In genomic region chr12:128928361-128928760, GRCh38 we compare ENCODE assay signal across 24 cellular contexts.
DNase-seq lines count a peak whose midpoint lies in the region; ATAC-seq, FAIRE-seq and TF ChIP-seq lines count a peak whose summit lies in the region.
"Had no signal": no experiment of that assay in that cellular context is flagged by ENCODE, and none has a peak within 500 bp of the region (broad histone marks: within the 10 kb centered on the region; RNA-seq: fewer than 3 reads in every experiment).

No MANE protein-coding gene starts in this region.

- H3K9me3 ChIP-seq in H1 (ENCODE audit: insufficient read depth in 2 of 2, low read depth in 1 of 2, low read length in 1 of 2), result no peaks in the 10 kb centered on the region
- H3K9me3 ChIP-seq: BLaER1 had no signal

- no peak overlapping the region for H4K8ac ChIP-seq in H1 (ENCODE audit: extremely low read depth, insufficient read depth, low read length)

- no peak overlapping the region for H3K4ac ChIP-seq in H1 (replicated peaks; ENCODE audit: insufficient read length, low read depth, low read length)

- no peak overlapping the region for H2BK20ac ChIP-seq in H1 (ENCODE audit: low read length)

- H2AK5ac ChIP-seq in H1 (ENCODE audit: low read depth, low read length), result 0 out of 2 replicates have a peak overlapping the region, but pooled peaks have one; percentile 39

- H3K56ac ChIP-seq in H1 (replicated peaks; ENCODE audit: insufficient read length, low read depth, low read length), result no peak overlapping the region

- H2BK15ac ChIP-seq in H1 (ENCODE audit: low read length), result no peak overlapping the region

- no peaks in the 10 kb centered on the region for H3K23me2 ChIP-seq in H1 (ENCODE audit: low read depth, low read length)

- H3K4me1 ChIP-seq in H1 (replicated peaks in 1 of 4; ENCODE audit: control insufficient read depth in 3 of 4, insufficient read depth in 4 of 4, low read length in 3 of 4), result peaks cover 0 to 3% (median 0%) of the 10 kb centered on the region in 4 experiments; a peak in 1 of 7 replicates
- H3K4me1 ChIP-seq: BLaER1 had no signal

- H3K79me1 ChIP-seq in H1 (ENCODE audit: low read depth, low read length), result no peaks in the 10 kb centered on the region

- H4K5ac ChIP-seq in H1 (ENCODE audit: insufficient read length, low read depth, low read length), result no peak overlapping the region

- H2AFZ ChIP-seq in H1 (ENCODE audit: low read length), result no peak overlapping the region
- H2AFZ ChIP-seq: GM23338 had no signal

- POLR2A ChIA-PET in H1 (lab: Charles Lee; ENCODE audit: partially characterized antibody), result no interaction called here

- no peak for TF ChIP-seq RAD21 in H1 (IDR thresholded peaks at IDR 0.05 in 1 of 2, conservative IDR thresholded peaks at IDR 0.05 in 1 of 2; ENCODE audit: low read depth in 2 of 2, low read length in 2 of 2)

- no peaks in the 10 kb centered on the region for H3K36me3 ChIP-seq in H1 (ENCODE audit: control insufficient read depth in 2 of 4, insufficient read depth in 4 of 4, low read length in 3 of 4)

- CTCF ChIA-PET in H1 (lab: Charles Lee; ENCODE audit: partially characterized antibody), result interaction anchor here (0.6 kb wide), 1 partner anchor 9 kb away, joined by 3 read pairs; no protein-coding TSS in a partner anchor

- no peak for ATAC-seq in HG02973 (IDR thresholded peaks at IDR 0.05; ENCODE audit: unreplicated experiment)
- ATAC-seq in HG03439 (IDR thresholded peaks at IDR 0.05; ENCODE audit: unreplicated experiment), result no peak
- ATAC-seq: CD8-positive, alpha-beta T cell; GM23338 had no signal

- no peak for TF ChIP-seq CTCF in H1 (IDR thresholded peaks at IDR 0.05; ENCODE audit: control extremely low read depth in 1 of 3, insufficient read depth in 1 of 3, low read depth in 1 of 3, low read length in 3 of 3)

- H3K4me3 ChIP-seq in H1 (ENCODE audit: extremely low read depth in 1 of 4, insufficient read depth in 2 of 4, low read depth in 3 of 4, low read length in 4 of 4), result no peak overlapping the region
- H3K4me3 ChIP-seq: BLaER1, GM23338 had no signal

- H3K14ac ChIP-seq in H1 (ENCODE audit: insufficient read length), result no peak overlapping the region

- no peak for TF ChIP-seq POLR2A in H1 (IDR thresholded peaks at IDR 0.05; ENCODE audit: control extremely low read depth in 1 of 2, low read depth in 2 of 2, low read length in 2 of 2)

- H4K20me1 ChIP-seq in H1 (replicated peaks in 1 of 2; ENCODE audit: control insufficient read depth in 1 of 2, insufficient read depth in 2 of 2, low read length in 2 of 2), result peaks cover 0 to 1% of the 10 kb centered on the region in 2 experiments
- H4K20me1 ChIP-seq: BLaER1 had no signal

- no peak overlapping the region for H4K91ac ChIP-seq in H1 (replicated peaks; ENCODE audit: insufficient read length, low read length)

- H2BK12ac ChIP-seq in H1 (ENCODE audit: low read depth, low read length), result no peak overlapping the region

- DNase-seq in NCI-H2107 treated with DMSO at 0.1 percent for 48 hours (lab: John Stamatoyannopoulos, UW; ENCODE audit: unreplicated experiment) (peak; percentile 74), NCI-H2107 (lab: John Stamatoyannopoulos, UW) (no peak), COLO829 (ENCODE audit: low spot score) (peak; percentile 20), RPMI8226 (peak; percentile 14), H1 (ENCODE audit: low read depth in 1 of 2, low spot score in 2 of 2) (no peak)
- DNase-seq in activated CD4-positive, alpha-beta T cell treated with anti-CD3 and anti-CD28 coated beads for 1 hour, result no peak
- DNase-seq: CD4-positive, CD25-positive, alpha-beta regulatory T cell; CD8-positive, alpha-beta T cell; DMS 273 treated with DMSO at 0.1 percent for 48 hours; DMS79; EL; GDM1; HCEC 1CT had no signal

- WGBS in H1 (ENCODE audit: extremely low coverage in 1 of 2, insufficient coverage in 1 of 2, insufficient read length in 1 of 2, insufficient replicate concordance in 2 of 2, low coverage in 1 of 2, low lambda C conversion rate in 2 of 2, missing lambda C conversion rate in 1 of 2), 2 experiments, result 87% methylated on average over 10 of the region's 12 CpGs; no CpG with 5 or more reads in 1 of the 2 experiments

- H3K9ac ChIP-seq in H1 (replicated peaks in 1 of 4; ENCODE audit: extremely low read depth in 1 of 4, low read depth in 3 of 4, low read length in 3 of 4), result no peak overlapping the region
- H3K9ac ChIP-seq: BLaER1 had no signal

- no peak overlapping the region for H3K27ac ChIP-seq in H1 (ENCODE audit: low read depth, low read length)
- H3K27ac ChIP-seq: 22Rv1, BLaER1, C4-2B had no signal

- no peak overlapping the region for H2BK5ac ChIP-seq in H1 (ENCODE audit: low read depth, low read length)

- H3K27me3 ChIP-seq in H1 (replicated peaks in 1 of 4; ENCODE audit: control insufficient read depth in 3 of 4, extremely low read depth in 1 of 4, insufficient read depth in 3 of 4, low read length in 3 of 4), result no peaks in the 10 kb centered on the region
- H3K27me3 ChIP-seq: BLaER1 had no signal

- TF ChIP-seq EP300 in H1 (IDR thresholded peaks at IDR 0.05; ENCODE audit: borderline replicate concordance in 1 of 2, low read depth in 2 of 2, low read length in 2 of 2), result no peak

- no peaks in the 10 kb centered on the region for H3K79me2 ChIP-seq in H1 (ENCODE audit: control insufficient read depth in 1 of 2, insufficient read depth in 2 of 2, low read length in 2 of 2)

- no peak overlapping the region for H3K4me2 ChIP-seq in H1 (ENCODE audit: insufficient read depth in 1 of 2, low read depth in 2 of 2, low read length in 2 of 2)
- H3K4me2 ChIP-seq: BLaER1, GM23338 had no signal

- no peak for FAIRE-seq in H1 (lab: Jason Lieb, UNC)
- FAIRE-seq: A204.1, D721Med, GM12891, GM18507, H54 had no signal

- no peak overlapping the region for H3K23ac ChIP-seq in H1 (ENCODE audit: insufficient read length)

- H2BK120ac ChIP-seq in H1 (replicated peaks; ENCODE audit: low read depth, low read length), result no peak overlapping the region

- no peak overlapping the region for H3K18ac ChIP-seq in H1 (ENCODE audit: extremely low read depth, low read length)

TF ChIP-seq in H1, 55 proteins besides CTCF, POLR2A, EP300 and RAD21:
- no peak for TF ChIP-seq SIN3A (conservative IDR thresholded peaks at IDR 0.05 in 1 of 2, IDR thresholded peaks at IDR 0.05 in 1 of 2; ENCODE audit: low read depth in 1 of 2, low read length in 2 of 2)
- TF ChIP-seq, protein P1, sequence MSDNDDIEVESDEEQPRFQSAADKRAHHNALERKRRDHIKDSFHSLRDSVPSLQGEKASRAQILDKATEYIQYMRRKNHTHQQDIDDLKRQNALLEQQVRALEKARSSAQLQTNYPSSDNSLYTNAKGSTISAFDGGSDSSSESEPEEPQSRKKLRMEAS (IDR thresholded peaks at IDR 0.05), result no peak
- no peak for TF ChIP-seq ATF2 (IDR thresholded peaks at IDR 0.05; ENCODE audit: low read length)
- no peak for TF ChIP-seq SP4 (IDR thresholded peaks at IDR 0.05; ENCODE audit: low read length)
- no peak for TF ChIP-seq NANOG (IDR thresholded peaks at IDR 0.05; ENCODE audit: insufficient read depth, low read depth, low read length, poor library complexity, severe bottlenecking)
- TF ChIP-seq CHD1 (IDR thresholded peaks at IDR 0.05; ENCODE audit: low read depth, low read length), result no peak
- TF ChIP-seq KDM1A (IDR thresholded peaks at IDR 0.05; ENCODE audit: borderline replicate concordance, low read length), result no peak

Comparison
In these comparisons a context has a peak if more than half of its experiments do, and no peak if none do; other contexts are left out.
1. DNase-seq: peak in NCI-H2107 treated with DMSO at 0.1 percent for 48 hours (single experiment), COLO829 (single experiment) and RPMI8226 (single experiment); none in NCI-H2107 (single experiment), H1 (0 of 2) and activated CD4-positive, alpha-beta T cell treated with anti-CD3 and anti-CD28 coated beads for 1 hour (single experiment).